1 cellular context compared by ENCODE assay signal in the genomic region with DNA sequence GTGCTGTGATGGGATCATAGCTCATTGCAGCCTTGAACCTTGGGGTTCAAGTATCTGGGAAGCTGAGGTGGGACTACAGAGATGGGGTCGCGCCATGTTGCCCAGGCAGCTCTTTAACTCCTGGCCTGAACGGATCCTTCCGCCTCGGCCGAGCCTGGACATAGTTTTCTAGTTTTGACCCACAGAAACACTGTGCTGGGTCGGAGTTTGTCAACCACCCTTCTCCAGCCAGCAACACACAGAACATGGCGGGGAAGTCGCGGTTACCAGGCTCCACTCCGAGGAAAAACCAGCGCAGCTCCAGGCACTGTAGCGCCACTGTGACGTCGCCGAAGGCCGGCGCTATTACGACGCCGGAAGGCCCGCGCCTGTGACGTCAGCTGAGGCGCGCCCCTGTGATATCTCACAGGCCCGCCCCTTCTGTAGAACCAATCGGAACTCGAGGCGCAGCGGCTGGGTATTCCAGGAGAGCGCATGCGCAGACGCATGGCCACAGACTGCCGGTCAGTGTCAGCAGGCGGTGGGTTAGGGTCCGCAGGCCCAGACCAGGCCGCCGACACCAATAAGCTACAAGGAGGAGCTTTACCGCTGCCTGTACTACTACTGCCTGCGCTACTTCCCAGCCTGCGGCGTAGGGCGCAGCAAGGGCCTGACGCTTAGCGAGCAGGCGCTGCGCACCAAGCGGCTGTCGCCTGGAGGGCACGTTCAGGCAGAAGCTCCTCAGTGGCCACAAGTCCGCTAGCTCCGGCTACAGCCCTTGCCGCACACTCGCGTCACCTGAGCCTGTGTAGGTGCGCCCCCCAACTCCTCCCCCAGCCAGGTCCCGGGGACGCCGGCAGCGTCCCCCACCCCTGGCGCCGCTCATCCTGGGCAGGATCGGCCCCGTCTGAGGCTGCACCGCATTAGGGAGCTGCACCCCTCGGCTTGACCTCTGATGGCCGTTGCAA.
TF ChIP-seq lines count a peak whose summit lies in the region.

No MANE protein-coding gene starts in this region.

TF ChIP-seq in HepG2, 621 proteins besides CTCF, POLR2A, EP300 and RAD21 (continued from another document and continues in another):
- TF ChIP-seq ZNF609 (CRISPR knock-in tag; IDR thresholded peaks at IDR 0.05; ENCODE audit: borderline replicate concordance) (no peak; the same call in 1 of the 2 replicates), SKI (IDR thresholded peaks at IDR 0.05; ENCODE audit: partially characterized antibody) (no peak), FOXA1 (IDR thresholded peaks at IDR 0.05) (no peak), FOXA1 (CRISPR knock-in tag; IDR thresholded peaks at IDR 0.05) (no peak; the same call in 1 of the 2 replicates), GTF3A (CRISPR knock-in tag; conservative IDR thresholded peaks at IDR 0.05) (no peak), ZNF253 (CRISPR knock-in tag; IDR thresholded peaks at IDR 0.05; ENCODE audit: borderline replicate concordance) (peak; percentile 65), DRAP1 (CRISPR knock-in tag; IDR thresholded peaks at IDR 0.05) (peak; percentile 98), TP53 (CRISPR knock-in tag; conservative IDR thresholded peaks at IDR 0.05) (peak; percentile 92; the same call in 1 of the 2 replicates), ERF (CRISPR knock-in tag; IDR thresholded peaks at IDR 0.05) (peak; percentile 95), ZFP37 (CRISPR knock-in tag; IDR thresholded peaks at IDR 0.05; ENCODE audit: borderline replicate concordance) (no peak; the same call in 1 of the 2 replicates), NKX3-1 (CRISPR knock-in tag; IDR thresholded peaks at IDR 0.05) (peak; percentile 91; the same call in 1 of the 2 replicates), ZNF709 (CRISPR knock-in tag; IDR thresholded peaks at IDR 0.05) (peak; percentile 72; the same call in 1 of the 2 replicates), FOXK1 (CRISPR knock-in tag; IDR thresholded peaks at IDR 0.05; ENCODE audit: borderline replicate concordance, low read depth) (peak; percentile 72; the same call in 1 of the 2 replicates), DDIT3 (CRISPR knock-in tag; IDR thresholded peaks at IDR 0.05) (no peak), ZNF660 (CRISPR knock-in tag; IDR thresholded peaks at IDR 0.05; ENCODE audit: borderline replicate concordance, low read depth) (no peak), SP4 (CRISPR knock-in tag; IDR thresholded peaks at IDR 0.05) (peak; percentile 92), SMARCC2 (IDR thresholded peaks at IDR 0.05) (no peak), MYPOP (CRISPR knock-in tag; IDR thresholded peaks at IDR 0.05) (peak; percentile 98), ZFP62 (CRISPR knock-in tag; IDR thresholded peaks at IDR 0.05) (peak; percentile 62; the same call in 1 of the 2 replicates), NR2F6 (IDR thresholded peaks at IDR 0.05) (no peak), NR2F6 (CRISPR knock-in tag; IDR thresholded peaks at IDR 0.05) (0 out of 2 replicates have a peak, but pooled peaks have one; percentile 47), ZNF431 (CRISPR knock-in tag; IDR thresholded peaks at IDR 0.05; ENCODE audit: borderline replicate concordance, low read depth) (peak; percentile 88), NBN (conservative IDR thresholded peaks at IDR 0.05) (no peak), ZBTB20 (CRISPR knock-in tag; IDR thresholded peaks at IDR 0.05; ENCODE audit: borderline replicate concordance, low read depth) (peak; percentile 35; the same call in 1 of the 2 replicates), SIN3A (IDR thresholded peaks at IDR 0.05; ENCODE audit: borderline replicate concordance, low read depth, low read length) (peak; percentile 57; the same call in 1 of the 2 replicates), LCORL (IDR thresholded peaks at IDR 0.05) (no peak), LCORL (CRISPR knock-in tag; IDR thresholded peaks at IDR 0.05) (peak; percentile 58), ZNF234 (CRISPR knock-in tag; conservative IDR thresholded peaks at IDR 0.05) (peak; percentile 94), ZNF30 (CRISPR knock-in tag; IDR thresholded peaks at IDR 0.05) (peak; percentile 82; the same call in 1 of the 2 replicates), MXD1 (CRISPR knock-in tag; IDR thresholded peaks at IDR 0.05) (peak; percentile 88; the same call in 1 of the 2 replicates), PHF5A (CRISPR knock-in tag; IDR thresholded peaks at IDR 0.05; ENCODE audit: low read depth, unreplicated experiment) (no peak), TBX2 (CRISPR knock-in tag; IDR thresholded peaks at IDR 0.05; ENCODE audit: borderline replicate concordance) (peak; percentile 67; the same call in 1 of the 2 replicates), SALL1 (CRISPR knock-in tag; IDR thresholded peaks at IDR 0.05) (peak; percentile 96), PAWR (CRISPR knock-in tag; IDR thresholded peaks at IDR 0.05; ENCODE audit: borderline replicate concordance) (no peak), MIER2 (CRISPR knock-in tag; IDR thresholded peaks at IDR 0.05) (no peak), CSRNP1 (CRISPR knock-in tag; IDR thresholded peaks at IDR 0.05) (peak; percentile 75; the same call in 1 of the 2 replicates)
- TF ChIP-seq, protein P1, sequence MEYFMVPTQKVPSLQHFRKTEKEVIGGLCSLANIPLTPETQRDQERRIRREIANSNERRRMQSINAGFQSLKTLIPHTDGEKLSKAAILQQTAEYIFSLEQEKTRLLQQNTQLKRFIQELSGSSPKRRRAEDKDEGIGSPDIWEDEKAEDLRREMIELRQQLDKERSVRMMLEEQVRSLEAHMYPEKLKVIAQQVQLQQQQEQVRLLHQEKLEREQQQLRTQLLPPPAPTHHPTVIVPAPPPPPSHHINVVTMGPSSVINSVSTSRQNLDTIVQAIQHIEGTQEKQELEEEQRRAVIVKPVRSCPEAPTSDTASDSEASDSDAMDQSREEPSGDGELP (IDR thresholded peaks at IDR 0.05; ENCODE audit: borderline replicate concordance, low read depth): no peak
- TF ChIP-seq, protein P2, sequence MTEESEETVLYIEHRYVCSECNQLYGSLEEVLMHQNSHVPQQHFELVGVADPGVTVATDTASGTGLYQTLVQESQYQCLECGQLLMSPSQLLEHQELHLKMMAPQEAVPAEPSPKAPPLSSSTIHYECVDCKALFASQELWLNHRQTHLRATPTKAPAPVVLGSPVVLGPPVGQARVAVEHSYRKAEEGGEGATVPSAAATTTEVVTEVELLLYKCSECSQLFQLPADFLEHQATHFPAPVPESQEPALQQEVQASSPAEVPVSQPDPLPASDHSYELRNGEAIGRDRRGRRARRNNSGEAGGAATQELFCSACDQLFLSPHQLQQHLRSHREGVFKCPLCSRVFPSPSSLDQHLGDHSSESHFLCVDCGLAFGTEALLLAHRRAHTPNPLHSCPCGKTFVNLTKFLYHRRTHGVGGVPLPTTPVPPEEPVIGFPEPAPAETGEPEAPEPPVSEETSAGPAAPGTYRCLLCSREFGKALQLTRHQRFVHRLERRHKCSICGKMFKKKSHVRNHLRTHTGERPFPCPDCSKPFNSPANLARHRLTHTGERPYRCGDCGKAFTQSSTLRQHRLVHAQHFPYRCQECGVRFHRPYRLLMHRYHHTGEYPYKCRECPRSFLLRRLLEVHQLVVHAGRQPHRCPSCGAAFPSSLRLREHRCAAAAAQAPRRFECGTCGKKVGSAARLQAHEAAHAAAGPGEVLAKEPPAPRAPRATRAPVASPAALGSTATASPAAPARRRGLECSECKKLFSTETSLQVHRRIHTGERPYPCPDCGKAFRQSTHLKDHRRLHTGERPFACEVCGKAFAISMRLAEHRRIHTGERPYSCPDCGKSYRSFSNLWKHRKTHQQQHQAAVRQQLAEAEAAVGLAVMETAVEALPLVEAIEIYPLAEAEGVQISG (CRISPR knock-in tag; IDR thresholded peaks at IDR 0.05): peak; percentile 89
- TF ChIP-seq, protein P3, sequence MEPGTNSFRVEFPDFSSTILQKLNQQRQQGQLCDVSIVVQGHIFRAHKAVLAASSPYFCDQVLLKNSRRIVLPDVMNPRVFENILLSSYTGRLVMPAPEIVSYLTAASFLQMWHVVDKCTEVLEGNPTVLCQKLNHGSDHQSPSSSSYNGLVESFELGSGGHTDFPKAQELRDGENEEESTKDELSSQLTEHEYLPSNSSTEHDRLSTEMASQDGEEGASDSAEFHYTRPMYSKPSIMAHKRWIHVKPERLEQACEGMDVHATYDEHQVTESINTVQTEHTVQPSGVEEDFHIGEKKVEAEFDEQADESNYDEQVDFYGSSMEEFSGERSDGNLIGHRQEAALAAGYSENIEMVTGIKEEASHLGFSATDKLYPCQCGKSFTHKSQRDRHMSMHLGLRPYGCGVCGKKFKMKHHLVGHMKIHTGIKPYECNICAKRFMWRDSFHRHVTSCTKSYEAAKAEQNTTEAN (CRISPR knock-in tag; conservative IDR thresholded peaks at IDR 0.05): peak; percentile 79
- TF ChIP-seq, protein P4, sequence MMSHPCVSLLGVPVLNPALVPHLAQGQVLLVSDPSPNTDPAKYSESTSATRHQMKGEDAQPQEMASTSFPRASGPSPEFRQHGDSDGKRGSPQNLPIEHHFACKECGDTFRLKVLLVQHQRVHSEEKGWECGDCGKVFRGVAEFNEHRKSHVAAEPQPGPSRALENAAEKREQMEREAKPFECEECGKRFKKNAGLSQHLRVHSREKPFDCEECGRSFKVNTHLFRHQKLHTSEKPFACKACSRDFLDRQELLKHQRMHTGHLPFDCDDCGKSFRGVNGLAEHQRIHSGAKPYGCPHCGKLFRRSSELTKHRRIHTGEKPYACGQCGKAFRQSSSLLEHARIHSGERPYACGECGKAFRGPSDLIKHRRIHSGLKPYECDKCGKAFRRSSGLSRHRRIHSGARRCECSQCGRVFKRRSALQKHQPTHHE (CRISPR knock-in tag; IDR thresholded peaks at IDR 0.05; ENCODE audit: borderline replicate concordance): peak; percentile 87; the same call in 1 of the 2 replicates
